25 cellular contexts compared by ENCODE assay signal in genomic region chr1:186930248-186930647, GRCh38.
DNase-seq lines count a peak whose midpoint lies in the region; ATAC-seq and TF ChIP-seq lines count a peak whose summit lies in the region.
"Had no signal": no experiment of that assay in that cellular context is flagged by ENCODE, and none has a peak within 500 bp of the region (broad histone marks: within the 10 kb centered on the region; RNA-seq: fewer than 3 reads in every experiment).

No MANE protein-coding gene starts in this region.

- peak; percentile 69 for DNase-seq in AG04449 (ENCODE audit: low read depth, low spot score)
- peak; percentile 27 for DNase-seq in BJ (ENCODE audit: low read depth)
- peak; percentile 58 for DNase-seq in IMR-90
- peak; percentile 44 for DNase-seq in fibroblast of the aortic adventitia (ENCODE audit: low read depth)
- DNase-seq in DMS53 treated with DMSO at 0.1 percent for 48 hours (lab: John Stamatoyannopoulos, UW; ENCODE audit: unreplicated experiment), result no peak
- DNase-seq in SIG-M5 treated with dmso at 0.1 percent for 504 hours (lab: John Stamatoyannopoulos, UW; ENCODE audit: unreplicated experiment), result no peak
- DNase-seq: 8988T; BE2C; CD4-positive, CD25-positive, alpha-beta regulatory T cell; DMS53; GF-D8; H7; KBM-7; MV-4-11; NCI-H1105; NCI-H1436 treated with DMSO at 0.1 percent for 48 hours; NCI-H187 treated with DMSO at 0.1 percent for 48 hours; NCI-H2171 treated with DMSO at 0.1 percent for 48 hours; NCI-H524 treated with DMSO at 0.1 percent for 48 hours; NCI-H774; PC-3; SJCRH30; T-helper 1 cell had no signal

- no peak overlapping the region for H3K23ac ChIP-seq in IMR-90 (ENCODE audit: low read depth, low read length)

- H2BK120ac ChIP-seq in IMR-90 (ENCODE audit: low read depth, low read length), result no peak overlapping the region

- H4K8ac ChIP-seq in IMR-90 (ENCODE audit: low read depth in 2 of 2, low read length in 2 of 2), result no peak overlapping the region

- no peak overlapping the region for H3K4me2 ChIP-seq in IMR-90 (ENCODE audit: low read depth, low read length)

- H3K4me3 ChIP-seq in AG04449 (ENCODE audit: low read depth, low read length) (no peak overlapping the region), BJ (ENCODE audit: low read depth, low read length) (no peak overlapping the region), IMR-90 (ENCODE audit: insufficient read depth, low read depth, low read length) (no peak overlapping the region), fibroblast of the aortic adventitia (ENCODE audit: low read depth, low read length) (no peak overlapping the region)
- H3K4me3 ChIP-seq: SJCRH30 had no signal

- H3K18ac ChIP-seq in IMR-90 (ENCODE audit: low read depth, low read length), result no peak overlapping the region

- no peaks in the 10 kb centered on the region for H3K36me3 ChIP-seq in BJ (ENCODE audit: control insufficient read depth, insufficient read depth, low read length)
- no peaks in the 10 kb centered on the region for H3K36me3 ChIP-seq in IMR-90 (ENCODE audit: control insufficient read depth, insufficient read depth, low read length)
- H3K36me3 ChIP-seq: BE2C, SJCRH30 had no signal

- CTCF ChIA-PET in AG04449 (lab: Yijun Ruan, JAX), result interaction anchor here (1.9 to 4.7 kb wide), 2 partner anchors 13 to 251 kb away, joined by 5 to 36 read pairs; no protein-coding TSS in a partner anchor
- CTCF ChIA-PET in BJ (lab: Yijun Ruan, JAX), result interaction anchor here (0.8 to 2.0 kb wide), 2 partner anchors 10 to 13 kb away, joined by 3 to 11 read pairs; no protein-coding TSS in a partner anchor
- CTCF ChIA-PET in IMR-90 (lab: Yijun Ruan, JAX), result no interaction called here

- in situ Hi-C loops in IMR-90 (cut with MboI; ENCODE audit: low sequenced_read_pairs), result no loop called here

- POLR2A ChIA-PET in AG04449 (lab: Yijun Ruan, JAX) (no interaction called here), BJ (lab: Charles Lee) (no interaction called here), IMR-90 (lab: Charles Lee; ENCODE audit: unreplicated experiment) (no interaction called here)

- H2AFZ ChIP-seq in IMR-90 (replicated peaks; ENCODE audit: low read length, poor library complexity), result no peak overlapping the region

- TF ChIP-seq CTCF in AG04449 (IDR thresholded peaks at IDR 0.05; ENCODE audit: insufficient read depth, low read length, missing control alignments) (no peak), BJ (IDR thresholded peaks at IDR 0.05; ENCODE audit: insufficient read depth, low read depth, low read length) (no peak), IMR-90 (conservative IDR thresholded peaks at IDR 0.05; ENCODE audit: low read depth, low read length) (no peak), fibroblast of the aortic adventitia (IDR thresholded peaks at IDR 0.05; ENCODE audit: insufficient read depth, low read length) (no peak)

- H3K27me3 ChIP-seq in BJ (ENCODE audit: control insufficient read depth, insufficient read depth, low read length) (no peaks in the 10 kb centered on the region), IMR-90 (ENCODE audit: control insufficient read depth, insufficient read depth, low read length) (no peaks in the 10 kb centered on the region)
- H3K27me3 ChIP-seq: BE2C, SJCRH30 had no signal

- no peaks in the 10 kb centered on the region for H3K9me1 ChIP-seq in IMR-90 (ENCODE audit: insufficient read depth, low read length)

- no peak overlapping the region for H2BK20ac ChIP-seq in IMR-90 (ENCODE audit: low read depth, low read length)

- no peak overlapping the region for H2AK5ac ChIP-seq in IMR-90 (ENCODE audit: low read depth, low read length)

- no peak overlapping the region for H3K9ac ChIP-seq in IMR-90 (ENCODE audit: low read depth, low read length)

- dilution Hi-C loops in IMR-90 (cut with HindIII; ENCODE audit: low sequenced_read_pairs, unreplicated experiment), result no loop called here

- H3K27ac ChIP-seq in IMR-90 (ENCODE audit: insufficient read depth, low read length), result no peak overlapping the region
- H3K27ac ChIP-seq: SJCRH30 had no signal

- no peaks in the 10 kb centered on the region for H4K20me1 ChIP-seq in IMR-90 (ENCODE audit: insufficient read depth, low read length)

- ATAC-seq in IMR-90 (ENCODE audit: low read depth) (peak; percentile 78), GM18517 (IDR thresholded peaks at IDR 0.05; ENCODE audit: unreplicated experiment) (no peak), HG03460 (IDR thresholded peaks at IDR 0.05; ENCODE audit: unreplicated experiment) (no peak)
- ATAC-seq: PC-3 had no signal

- H3K79me1 ChIP-seq in IMR-90 (ENCODE audit: low read depth in 1 of 2, low read length in 2 of 2), result no peaks in the 10 kb centered on the region

- no peak overlapping the region for H2BK15ac ChIP-seq in IMR-90 (ENCODE audit: low read depth, low read length)

- no peak overlapping the region for H3K14ac ChIP-seq in IMR-90 (replicated peaks; ENCODE audit: low read depth, low read length)

- no peak overlapping the region for H4K91ac ChIP-seq in IMR-90 (ENCODE audit: insufficient read depth, low read depth, low read length)

- no peak overlapping the region for H2BK5ac ChIP-seq in IMR-90 (ENCODE audit: low read depth, low read length, poor library complexity, severe bottlenecking)

- no TSS peak for BruUV-seq in IMR-90 (replicated peaks; lab: Mats Ljungman, UMichigan)

- TF ChIP-seq RAD21 in IMR-90 (IDR thresholded peaks at IDR 0.05; ENCODE audit: low read length), result no peak

- H3K56ac ChIP-seq in IMR-90 (ENCODE audit: extremely low read depth, insufficient read depth, low read length), result no peak overlapping the region

- H4K5ac ChIP-seq in IMR-90 (ENCODE audit: low read depth, low read length), result no peak overlapping the region

- intact Hi-C loops in IMR-90 (cut with micrococcal nuclease), result no loop called here

- no peaks in the 10 kb centered on the region for H3K9me3 ChIP-seq in IMR-90 (ENCODE audit: control insufficient read depth, insufficient read depth, low read length)
- H3K9me3 ChIP-seq: BE2C, SJCRH30 had no signal

- H2AK9ac ChIP-seq in IMR-90 (replicated peaks; ENCODE audit: low read depth, low read length, poor library complexity), result no peak overlapping the region

- no peak overlapping the region for H3K4ac ChIP-seq in IMR-90 (ENCODE audit: low read depth, low read length)

- no peaks in the 10 kb centered on the region for H3K4me1 ChIP-seq in IMR-90 (ENCODE audit: control insufficient read depth, insufficient read depth, low read length)
- H3K4me1 ChIP-seq: BE2C, SJCRH30 had no signal

- TF ChIP-seq POLR2A in IMR-90 (IDR thresholded peaks at IDR 0.05; ENCODE audit: low read depth, low read length), result no peak

- WGBS in IMR-90 (ENCODE audit: extremely low coverage in 2 of 2, insufficient read length in 1 of 2), 2 experiments, result no CpG with 5 or more reads among the region's 2 CpGs

TF ChIP-seq in IMR-90, 13 proteins besides CTCF, POLR2A, EP300 and RAD21:
- TF ChIP-seq FOS (IDR thresholded peaks at IDR 0.05; ENCODE audit: low read depth, low read length) (no peak), ELK1 (IDR thresholded peaks at IDR 0.05; ENCODE audit: borderline replicate concordance, low read depth, low read length) (no peak), CHD1 (IDR thresholded peaks at IDR 0.05; ENCODE audit: low read depth, low read length) (no peak), NFE2L2 (IDR thresholded peaks at IDR 0.05; ENCODE audit: low read depth, low read length) (no peak), BHLHE40 (IDR thresholded peaks at IDR 0.05; ENCODE audit: low read depth, low read length) (no peak), CEBPB (IDR thresholded peaks at IDR 0.05; ENCODE audit: low read depth, low read length) (no peak), MXI1 (IDR thresholded peaks at IDR 0.05; ENCODE audit: borderline replicate concordance, low read depth, low read length) (no peak), RFX5 (IDR thresholded peaks at IDR 0.05; ENCODE audit: low read depth, low read length) (no peak), MAFK (IDR thresholded peaks at IDR 0.05; ENCODE audit: low read depth, low read length) (no peak), RCOR1 (IDR thresholded peaks at IDR 0.05; ENCODE audit: insufficient replicate concordance, low read length) (no peak), USF2 (IDR thresholded peaks at IDR 0.05; ENCODE audit: low read depth, low read length) (no peak), MAZ (IDR thresholded peaks at IDR 0.05; ENCODE audit: borderline replicate concordance, low read depth, low read length) (no peak), SMC3 (IDR thresholded peaks at IDR 0.05; ENCODE audit: low read depth, low read length) (no peak)

Comparison
In these comparisons a context has a peak if more than half of its experiments do, and no peak if none do; other contexts are left out.
1. DNase-seq: peak in AG04449 (single experiment), BJ (single experiment), IMR-90 (single experiment) and fibroblast of the aortic adventitia (single experiment); none in DMS53 treated with DMSO at 0.1 percent for 48 hours (single experiment) and SIG-M5 treated with dmso at 0.1 percent for 504 hours (single experiment).